ENCODE assay signal across 26 cellular contexts in genomic region chr17:46140645-46141197, GRCh38. TPM values are rescaled to one million over a fixed set of nuclear protein-coding genes. Genes with fewer than 3 reads are reported as not detected.
DNase-seq lines count a peak whose midpoint lies in the region; ATAC-seq and TF ChIP-seq lines count a peak whose summit lies in the region.
"Had no signal": no experiment of that assay in that cellular context is flagged by ENCODE, and none has a peak within 500 bp of the region (broad histone marks: within the 10 kb centered on the region; RNA-seq: fewer than 3 reads in every experiment).

No MANE protein-coding gene starts in this region.

- peaks cover 97% of the 10 kb centered on the region for H3K4me1 Mint-ChIP-seq in activated naive CD4-positive, alpha-beta T cell treated with anti-CD3 and anti-CD28 coated beads, Interleukin-2, amount 50 U/mL, for 24 hours
- peaks cover 81% of the 10 kb centered on the region for H3K4me1 Mint-ChIP-seq in activated T-helper 17 cell treated with anti-CD3 and anti-CD28 coated beads, Interleukin-2, amount 50 U/mL, for 72 hours
- H3K4me1 Mint-ChIP-seq in natural killer cell treated with Interleukin-12 subunit alpha and Interleukin-12 subunit beta and Interleukin-15 and Interleukin-18, amount 100 ng/mL, for 72 hours (ENCODE audit: low read depth in 2 of 2) = peaks cover 78 to 91% of the 10 kb centered on the region in 2 donors

- H4K20me1 ChIP-seq in KMS-11 (ENCODE audit: insufficient read depth) = peaks cover 49% of the 10 kb centered on the region

- H3K27me3 ChIP-seq in KMS-11 (ENCODE audit: insufficient read depth, low read depth) = no peaks in the 10 kb centered on the region
- H3K27me3 ChIP-seq in colonic mucosa = no peaks in the 10 kb centered on the region
- H3K27me3 ChIP-seq: neural progenitor cell, upper lobe of right lung had no signal

- no peak overlapping the region for H2AFZ ChIP-seq in KMS-11 (ENCODE audit: low read depth)
- H2AFZ ChIP-seq: neural progenitor cell had no signal

- H3K9me3 ChIP-seq in colonic mucosa = no peaks in the 10 kb centered on the region
- H3K9me3 ChIP-seq: upper lobe of right lung had no signal

- no peaks in the 10 kb centered on the region for H3K9me3 Mint-ChIP-seq in activated naive CD4-positive, alpha-beta T cell treated with anti-CD3 and anti-CD28 coated beads, Interleukin-2, amount 50 U/mL, for 24 hours
- no peaks in the 10 kb centered on the region for H3K9me3 Mint-ChIP-seq in activated T-helper 17 cell treated with anti-CD3 and anti-CD28 coated beads, Interleukin-2, amount 50 U/mL, for 72 hours
- no peaks in the 10 kb centered on the region for H3K9me3 Mint-ChIP-seq in natural killer cell treated with Interleukin-12 subunit alpha and Interleukin-12 subunit beta and Interleukin-15 and Interleukin-18, amount 100 ng/mL, for 72 hours
- H3K9me3 Mint-ChIP-seq: H9; memory B cell; stimulated activated naive B cell treated with anti-CD40 and anti-IgM and Interleukin-4, amounts not matched to agents 10 μg/mL and 1 μg/mL and 100 μg/mL, for 72 hours; T-helper 1 cell treated with Interleukin-12 subunit alpha and Interleukin-12 subunit beta and Interleukin-4 antibody, amounts not matched to agents 30 μg/mL and 1 μg/mL, for 36 hours had no signal

- H3K4me3 ChIP-seq in KMS-11 (IDR thresholded peaks at IDR 0.05; ENCODE audit: insufficient read depth, low read depth, low read length) (no peak overlapping the region), colonic mucosa (no peak overlapping the region)
- H3K4me3 ChIP-seq: neural progenitor cell, upper lobe of right lung had no signal

- H3K4me3 Mint-ChIP-seq in activated naive CD4-positive, alpha-beta T cell treated with anti-CD3 and anti-CD28 coated beads, Interleukin-2, amount 50 U/mL, for 24 hours = peak overlapping the region; percentile 41
- H3K4me3 Mint-ChIP-seq in activated T-helper 17 cell treated with anti-CD3 and anti-CD28 coated beads, Interleukin-2, amount 50 U/mL, for 72 hours = peak overlapping the region; percentile 52
- peak overlapping the region; percentile 81 for H3K4me3 Mint-ChIP-seq in natural killer cell treated with Interleukin-12 subunit alpha and Interleukin-12 subunit beta and Interleukin-15 and Interleukin-18, amount 100 ng/mL, for 72 hours
- H3K4me3 Mint-ChIP-seq: H9; memory B cell; neural progenitor cell; stimulated activated naive B cell treated with anti-CD40 and anti-IgM and Interleukin-4, amounts not matched to agents 10 μg/mL and 1 μg/mL and 100 μg/mL, for 72 hours; T-helper 1 cell treated with Interleukin-12 subunit alpha and Interleukin-12 subunit beta and Interleukin-4 antibody, amounts not matched to agents 30 μg/mL and 1 μg/mL, for 36 hours had no signal

- no peak for ATAC-seq in activated T-helper 17 cell treated with anti-CD3 and anti-CD28 coated beads, Interleukin-2, amount 50 U/mL, for 72 hours (replicated peaks)
- ATAC-seq in natural killer cell treated with Interleukin-12 subunit alpha and Interleukin-12 subunit beta and Interleukin-15 and Interleukin-18, amount 100 ng/mL, for 72 hours = no peak
- no peak for ATAC-seq in HG02798 (IDR thresholded peaks at IDR 0.05; ENCODE audit: poor library complexity, unreplicated experiment)
- ATAC-seq: stimulated activated naive B cell treated with anti-CD40 and anti-IgM and Interleukin-4, amounts not matched to agents 10 μg/mL and 1 μg/mL and 100 μg/mL, for 72 hours; upper lobe of right lung had no signal

- H3K27ac ChIP-seq in KMS-11 (no peak overlapping the region), colonic mucosa (no peak overlapping the region)
- H3K27ac ChIP-seq: neural progenitor cell, RWPE1, upper lobe of right lung had no signal

- DNase-seq in activated naive CD4-positive, alpha-beta T cell (lab: John Stamatoyannopoulos, UW) = no peak
- DNase-seq in natural killer cell treated with Interleukin-12 subunit alpha and Interleukin-12 subunit beta and Interleukin-15 and Interleukin-18, amount 100 ng/mL, for 72 hours (ENCODE audit: low spot score) = no peak
- DNase-seq in NCI-H1048 (lab: John Stamatoyannopoulos, UW) (no peak), colonic mucosa (no peak)
- DNase-seq: activated CD4-positive, alpha-beta T cell treated with anti-CD3 and anti-CD28 coated beads, Interleukin-2, amount 50 U/mL, for 48 hours; activated CD4-positive, CD25-positive, alpha-beta regulatory T cell treated with anti-CD3 and anti-CD28 coated beads, Interleukin-2, amount 50 U/mL, for 72 hours; activated naive CD4-positive, alpha-beta T cell treated with anti-CD3 and anti-CD28 coated beads, Interleukin-2, amount 50 U/mL, for 16 hours; anterior cingulate cortex; DMS153; effector CD4-positive, alpha-beta T cell; H9; Kasumi-1; NCI-H446 treated with DMSO at 0.1 percent for 48 hours; NCI-H82; OCI-M1; small intestine; stimulated activated naive B cell treated with anti-CD40 and anti-IgM and Interleukin-4, amounts not matched to agents 10 μg/mL and 1 μg/mL and 100 μg/mL, for 72 hours; upper lobe of right lung had no signal

- no peak for TF ChIP-seq CTCF in KMS-11 (conservative IDR thresholded peaks at IDR 0.05; ENCODE audit: low read depth, low read length)
- TF ChIP-seq CTCF in colonic mucosa (IDR thresholded peaks at IDR 0.05) = no peak

- intact Hi-C loops in colonic mucosa (cut with DNase I) = no loop called here

- H3K9ac ChIP-seq in KMS-11 (no peak overlapping the region), colonic mucosa (ENCODE audit: low read depth in 2 of 2, low read length in 2 of 2) (no peak overlapping the region)
- H3K9ac ChIP-seq: neural progenitor cell had no signal

- H3K27ac Mint-ChIP-seq in activated naive CD4-positive, alpha-beta T cell treated with anti-CD3 and anti-CD28 coated beads, Interleukin-2, amount 50 U/mL, for 24 hours = peak overlapping the region; percentile 46
- no peak overlapping the region for H3K27ac Mint-ChIP-seq in activated T-helper 17 cell treated with anti-CD3 and anti-CD28 coated beads, Interleukin-2, amount 50 U/mL, for 72 hours
- H3K27ac Mint-ChIP-seq in natural killer cell treated with Interleukin-12 subunit alpha and Interleukin-12 subunit beta and Interleukin-15 and Interleukin-18, amount 100 ng/mL, for 72 hours = peak overlapping the region; percentile 53 to 84
- H3K27ac Mint-ChIP-seq: neural progenitor cell; stimulated activated naive B cell treated with anti-CD40 and anti-IgM and Interleukin-4, amounts not matched to agents 10 μg/mL and 1 μg/mL and 100 μg/mL, for 72 hours; T-helper 1 cell treated with Interleukin-12 subunit alpha and Interleukin-12 subunit beta and Interleukin-4 antibody, amounts not matched to agents 30 μg/mL and 1 μg/mL, for 36 hours had no signal

- peaks cover 2% of the 10 kb centered on the region for H3K36me3 Mint-ChIP-seq in activated naive CD4-positive, alpha-beta T cell treated with anti-CD3 and anti-CD28 coated beads, Interleukin-2, amount 50 U/mL, for 24 hours
- H3K36me3 Mint-ChIP-seq in activated T-helper 17 cell treated with anti-CD3 and anti-CD28 coated beads, Interleukin-2, amount 50 U/mL, for 72 hours (ENCODE audit: low read depth) = peaks cover 16% of the 10 kb centered on the region
- no peaks in the 10 kb centered on the region for H3K36me3 Mint-ChIP-seq in natural killer cell treated with Interleukin-12 subunit alpha and Interleukin-12 subunit beta and Interleukin-15 and Interleukin-18, amount 100 ng/mL, for 72 hours

- H3K79me2 ChIP-seq in KMS-11 (ENCODE audit: insufficient read depth, low read depth) = peaks cover 99% of the 10 kb centered on the region

- H3K27me3 Mint-ChIP-seq in activated naive CD4-positive, alpha-beta T cell treated with anti-CD3 and anti-CD28 coated beads, Interleukin-2, amount 50 U/mL, for 24 hours = no peaks in the 10 kb centered on the region
- no peaks in the 10 kb centered on the region for H3K27me3 Mint-ChIP-seq in activated T-helper 17 cell treated with anti-CD3 and anti-CD28 coated beads, Interleukin-2, amount 50 U/mL, for 72 hours
- no peaks in the 10 kb centered on the region for H3K27me3 Mint-ChIP-seq in natural killer cell treated with Interleukin-12 subunit alpha and Interleukin-12 subunit beta and Interleukin-15 and Interleukin-18, amount 100 ng/mL, for 72 hours
- H3K27me3 Mint-ChIP-seq: memory B cell; stimulated activated naive B cell treated with anti-CD40 and anti-IgM and Interleukin-4, amounts not matched to agents 10 μg/mL and 1 μg/mL and 100 μg/mL, for 72 hours had no signal

- peaks cover 98% of the 10 kb centered on the region for H3K4me1 ChIP-seq in KMS-11 (ENCODE audit: low read depth, poor library complexity, severe bottlenecking)
- H3K4me1 ChIP-seq in colonic mucosa = peaks cover 8% of the 10 kb centered on the region

- peak overlapping the region; percentile 25 for H3K4me2 ChIP-seq in KMS-11
- H3K4me2 ChIP-seq: neural progenitor cell had no signal

- H3K36me3 ChIP-seq in KMS-11 (ENCODE audit: insufficient read depth) = no peaks in the 10 kb centered on the region
- no peaks in the 10 kb centered on the region for H3K36me3 ChIP-seq in colonic mucosa
- H3K36me3 ChIP-seq: upper lobe of right lung had no signal

RNA-seq across cellular contexts. Expression of gene KANSL1, which starts 52.5 kb away (rescaled TPM):
- 100 to 1,000 TPM in 1 of 2 donors, 10 to 100 TPM in 1; 83.6 to 170 TPM for total RNA-seq in activated T-helper 17 cell treated with anti-CD3 and anti-CD28 coated beads, Interleukin-2, amount 50 U/mL, for 72 hours
- total RNA-seq in natural killer cell treated with Interleukin-12 subunit alpha and Interleukin-12 subunit beta and Interleukin-15 and Interleukin-18, amount 100 ng/mL, for 72 hours = 100 to 1,000 TPM; 127 to 161 TPM
- total RNA-seq in colonic mucosa = 10 to 100 TPM; 60.0 to 72.3 TPM
